ENCODE assay signal across 24 cellular contexts in genomic region chr2:177322801-177323261, GRCh38. TPM values are rescaled to one million over a fixed set of nuclear protein-coding genes. Genes with fewer than 3 reads are reported as not detected.
A peak's percentile ranks its signal among the peaks of the same experiment; 100 is the strongest.
DNase-seq lines count a peak whose midpoint lies in the region; ATAC-seq, FAIRE-seq and TF ChIP-seq lines count a peak whose summit lies in the region.
"Had no signal": no experiment of that assay in that cellular context is flagged by ENCODE, and none has a peak within 500 bp of the region (broad histone marks: within the 10 kb centered on the region; RNA-seq: fewer than 3 reads in every experiment).

No MANE protein-coding gene starts in this region.

- no peaks in the 10 kb centered on the region for H3K4me1 ChIP-seq in right cardiac atrium (ENCODE audit: control insufficient read depth, insufficient read depth, low read length)
- peaks cover 0 to 3% of the 10 kb centered on the region in 2 donors for H3K4me1 ChIP-seq in esophagus (ENCODE audit: control insufficient read depth in 2 of 2, insufficient read depth in 2 of 2, low read length in 1 of 2)
- H3K4me1 ChIP-seq in mesendoderm (ENCODE audit: control insufficient read depth, low read depth, low read length), result no peaks in the 10 kb centered on the region
- H3K4me1 ChIP-seq: tibial nerve had no signal

- no peaks in the 10 kb centered on the region for H3K79me1 ChIP-seq in mesendoderm (ENCODE audit: low read length)

- H4K5ac ChIP-seq in mesendoderm (ENCODE audit: low read length), result no peak overlapping the region

- intact Hi-C loops in right cardiac atrium (cut with DNase I), result no loop called here
- intact Hi-C loops in left ventricle myocardium superior (cut with micrococcal nuclease), result no loop called here
- intact Hi-C loops in natural killer cell (cut with micrococcal nuclease), result no loop called here

- TF ChIP-seq CTCF in osteocyte (IDR thresholded peaks at IDR 0.05) (no peak), natural killer cell (IDR thresholded peaks at IDR 0.05) (no peak)

- WGBS in right cardiac atrium, result 72% methylated on average over 5 of the region's 5 CpGs
- 51 to 56% methylated on average over 5 of the region's 5 CpGs for WGBS in esophagus, 2 donors
- no CpG with 5 or more reads among the region's 5 CpGs for WGBS in mesendoderm (ENCODE audit: extremely low coverage, insufficient coverage, low lambda C conversion rate)

- no peak for FAIRE-seq in GM12892 (lab: Jason Lieb, UNC)
- FAIRE-seq: GM18507 had no signal

- H3K4me1 Mint-ChIP-seq in osteocyte (ENCODE audit: unreplicated experiment), result no peaks in the 10 kb centered on the region
- no peaks in the 10 kb centered on the region for H3K4me1 Mint-ChIP-seq in natural killer cell
- H3K4me1 Mint-ChIP-seq: IgD-negative memory B cell; stimulated activated naive B cell treated with anti-CD40 and anti-IgM and Interleukin-4, amounts not matched to agents 10 μg/mL and 1 μg/mL and 100 μg/mL, for 72 hours had no signal

- H3K4ac ChIP-seq in mesendoderm (ENCODE audit: low read depth, low read length), result no peak overlapping the region

- no peak overlapping the region for H3K56ac ChIP-seq in mesendoderm (ENCODE audit: low read length)

- H3K27ac Mint-ChIP-seq in osteocyte (ENCODE audit: unreplicated experiment) (no peak overlapping the region), natural killer cell (no peak overlapping the region)
- H3K27ac Mint-ChIP-seq: IgD-negative memory B cell; stimulated activated naive B cell treated with anti-CD40 and anti-IgM and Interleukin-4, amounts not matched to agents 10 μg/mL and 1 μg/mL and 100 μg/mL, for 72 hours had no signal

- H3K9me3 Mint-ChIP-seq in osteocyte (ENCODE audit: unreplicated experiment) (no peaks in the 10 kb centered on the region), natural killer cell (no peaks in the 10 kb centered on the region)
- H3K9me3 Mint-ChIP-seq: IgD-negative memory B cell; stimulated activated naive B cell treated with anti-CD40 and anti-IgM and Interleukin-4, amounts not matched to agents 10 μg/mL and 1 μg/mL and 100 μg/mL, for 72 hours had no signal

- no peaks in the 10 kb centered on the region for H3K79me2 ChIP-seq in mesendoderm (ENCODE audit: control insufficient read depth, insufficient read depth, low read length)

- peaks cover 8% of the 10 kb centered on the region for H3K36me3 Mint-ChIP-seq in osteocyte (ENCODE audit: unreplicated experiment)
- no peaks in the 10 kb centered on the region for H3K36me3 Mint-ChIP-seq in natural killer cell
- H3K36me3 Mint-ChIP-seq: stimulated activated naive B cell treated with anti-CD40 and anti-IgM and Interleukin-4, amounts not matched to agents 10 μg/mL and 1 μg/mL and 100 μg/mL, for 72 hours had no signal

- H2BK120ac ChIP-seq in mesendoderm (ENCODE audit: low read depth, low read length), result no peak overlapping the region

- no peak overlapping the region for H2BK5ac ChIP-seq in mesendoderm (ENCODE audit: low read length)

- ATAC-seq in right cardiac atrium, result peak; percentile 51 to 66
- no peak for ATAC-seq in left ventricle myocardium superior
- ATAC-seq in natural killer cell, result no peak
- ATAC-seq: Panc1; stimulated activated naive B cell treated with anti-CD40 and anti-IgM and Interleukin-4, amounts not matched to agents 10 μg/mL and 1 μg/mL and 100 μg/mL, for 72 hours had no signal

- no peak overlapping the region for H2AK5ac ChIP-seq in mesendoderm (ENCODE audit: low read length)

- no peak overlapping the region for H3K27ac ChIP-seq in right cardiac atrium (ENCODE audit: low read length)
- peak overlapping the region; percentile 70 to 71 for H3K27ac ChIP-seq in esophagus (ENCODE audit: low read depth in 2 of 2, low read length in 1 of 2)
- no peak overlapping the region for H3K27ac ChIP-seq in mesendoderm (ENCODE audit: low read depth, low read length)
- H3K27ac ChIP-seq: C4-2B, tibial nerve had no signal

- H3K27me3 ChIP-seq in right cardiac atrium (ENCODE audit: control insufficient read depth, insufficient read depth), result no peaks in the 10 kb centered on the region
- H3K27me3 ChIP-seq in esophagus (ENCODE audit: control insufficient read depth in 1 of 2, insufficient read depth in 2 of 2, low read length in 2 of 2), result no peaks in the 10 kb centered on the region
- no peaks in the 10 kb centered on the region for H3K27me3 ChIP-seq in mesendoderm (ENCODE audit: insufficient read depth, low read length, poor library complexity)
- H3K27me3 ChIP-seq: tibial nerve had no signal

- no peak overlapping the region for H4K8ac ChIP-seq in mesendoderm (ENCODE audit: low read depth, low read length)

- H3K9me3 ChIP-seq in right cardiac atrium (ENCODE audit: control insufficient read depth, low read length) (no peaks in the 10 kb centered on the region), esophagus (ENCODE audit: control insufficient read depth in 2 of 2, insufficient read depth in 1 of 2, low read depth in 1 of 2, low read length in 1 of 2) (no peaks in the 10 kb centered on the region)
- H3K9me3 ChIP-seq: tibial nerve had no signal

- no peak overlapping the region for H3K23ac ChIP-seq in mesendoderm (ENCODE audit: low read length)

- H3K4me3 ChIP-seq in right cardiac atrium (ENCODE audit: low read length), result no peak overlapping the region
- H3K4me3 ChIP-seq in esophagus (ENCODE audit: low read depth in 1 of 2, low read length in 2 of 2), result no peak overlapping the region
- no peak overlapping the region for H3K4me3 ChIP-seq in mesendoderm (ENCODE audit: low read length)
- H3K4me3 ChIP-seq: tibial nerve had no signal

- H3K27me3 Mint-ChIP-seq in osteocyte (ENCODE audit: unreplicated experiment) (no peaks in the 10 kb centered on the region), natural killer cell (ENCODE audit: low read depth in 2 of 2) (no peaks in the 10 kb centered on the region)
- H3K27me3 Mint-ChIP-seq: IgD-negative memory B cell; stimulated activated naive B cell treated with anti-CD40 and anti-IgM and Interleukin-4, amounts not matched to agents 10 μg/mL and 1 μg/mL and 100 μg/mL, for 72 hours had no signal

- no peak for TF ChIP-seq POLR2A in GM12892 (IDR thresholded peaks at IDR 0.05; ENCODE audit: low read depth, low read length)

- H3K4me2 ChIP-seq in mesendoderm (ENCODE audit: low read length), result no peak overlapping the region

- H3K18ac ChIP-seq in mesendoderm (ENCODE audit: low read length), result no peak overlapping the region

- no peak for DNase-seq in right cardiac atrium
- DNase-seq in left ventricle myocardium superior, result no peak
- peak; percentile 40 for DNase-seq in mesendoderm
- DNase-seq in C1 segment of cervical spinal cord (lab: John Stamatoyannopoulos, UW), result no peak
- DNase-seq in osteocyte (ENCODE audit: extremely low spot score, unreplicated experiment), result no peak
- DNase-seq in GM12892 (ENCODE audit: insufficient read length), result no peak
- DNase-seq in natural killer cell, result no peak
- DNase-seq: activated naive CD4-positive, alpha-beta T cell treated with anti-CD3 and anti-CD28 coated beads, Interleukin-2, amount 50 U/mL, for 16 hours; cortex of kidney; DMS79 treated with DMSO at 0.1 percent for 48 hours; GOT3; mesenchymal stem cell; MM.1S; NCI-H1694 treated with DMSO at 0.1 percent for 48 hours; NCI-H2227 treated with DMSO at 0.1 percent for 48 hours; retina; stimulated activated naive B cell treated with anti-CD40 and anti-IgM and Interleukin-4, amounts not matched to agents 10 μg/mL and 1 μg/mL and 100 μg/mL, for 72 hours; SW 1271 had no signal

- no peak overlapping the region for H3K9ac ChIP-seq in mesendoderm (ENCODE audit: low read length)

- no peak overlapping the region for H3K4me3 Mint-ChIP-seq in osteocyte (ENCODE audit: unreplicated experiment)
- H3K4me3 Mint-ChIP-seq in natural killer cell, result no peak overlapping the region
- H3K4me3 Mint-ChIP-seq: IgD-negative memory B cell; stimulated activated naive B cell treated with anti-CD40 and anti-IgM and Interleukin-4, amounts not matched to agents 10 μg/mL and 1 μg/mL and 100 μg/mL, for 72 hours had no signal

- H2BK15ac ChIP-seq in mesendoderm (replicated peaks; ENCODE audit: low read depth), result no peak overlapping the region

- H3K36me3 ChIP-seq in esophagus (ENCODE audit: control insufficient read depth in 2 of 2, insufficient read depth in 2 of 2, low read length in 1 of 2) (no peaks in the 10 kb centered on the region), mesendoderm (ENCODE audit: control insufficient read depth, insufficient read depth, low read length) (no peaks in the 10 kb centered on the region)

RNA-seq across cellular contexts. Expression of gene NFE2L2, which starts 58.3 kb away (rescaled TPM):
- 10 to 100 TPM; 70.0 to 95.7 (median 77.7) TPM for total RNA-seq in right cardiac atrium
- polyA plus RNA-seq in right cardiac atrium, result 55.8 TPM
- total RNA-seq in left ventricle myocardium superior, result 50.6 TPM
- 100 to 1,000 TPM in 1 of 2 donors, 10 to 100 TPM in 1; 91.9 to 155 TPM for polyA plus RNA-seq in esophagus
- polyA plus RNA-seq in mesendoderm (2013, experiment 1 of 2), result 33.0 TPM
- polyA plus RNA-seq in mesendoderm (2013, experiment 2 of 2), result 35.1 TPM
- total RNA-seq in osteocyte, result 98.4 and 100 TPM in 2 replicates
- polyA plus RNA-seq in GM12892 (2012; ENCODE audit: missing spikeins), result 26.9 TPM
- total RNA-seq in natural killer cell, result 10 to 100 TPM; 76.0 to 99.8 (median 84.6) TPM

Comparison
In these comparisons a context has a peak if more than half of its experiments do, and no peak if none do; other contexts are left out.
1. ATAC-seq: peak in right cardiac atrium (2 of 2); none in left ventricle myocardium superior (single experiment) and natural killer cell (0 of 3).
2. H3K27ac ChIP-seq: peak in esophagus (2 of 2); none in right cardiac atrium (single experiment) and mesendoderm (single experiment).